Comparison of ENCODE assay signal across 9 cellular contexts in the genomic region with DNA sequence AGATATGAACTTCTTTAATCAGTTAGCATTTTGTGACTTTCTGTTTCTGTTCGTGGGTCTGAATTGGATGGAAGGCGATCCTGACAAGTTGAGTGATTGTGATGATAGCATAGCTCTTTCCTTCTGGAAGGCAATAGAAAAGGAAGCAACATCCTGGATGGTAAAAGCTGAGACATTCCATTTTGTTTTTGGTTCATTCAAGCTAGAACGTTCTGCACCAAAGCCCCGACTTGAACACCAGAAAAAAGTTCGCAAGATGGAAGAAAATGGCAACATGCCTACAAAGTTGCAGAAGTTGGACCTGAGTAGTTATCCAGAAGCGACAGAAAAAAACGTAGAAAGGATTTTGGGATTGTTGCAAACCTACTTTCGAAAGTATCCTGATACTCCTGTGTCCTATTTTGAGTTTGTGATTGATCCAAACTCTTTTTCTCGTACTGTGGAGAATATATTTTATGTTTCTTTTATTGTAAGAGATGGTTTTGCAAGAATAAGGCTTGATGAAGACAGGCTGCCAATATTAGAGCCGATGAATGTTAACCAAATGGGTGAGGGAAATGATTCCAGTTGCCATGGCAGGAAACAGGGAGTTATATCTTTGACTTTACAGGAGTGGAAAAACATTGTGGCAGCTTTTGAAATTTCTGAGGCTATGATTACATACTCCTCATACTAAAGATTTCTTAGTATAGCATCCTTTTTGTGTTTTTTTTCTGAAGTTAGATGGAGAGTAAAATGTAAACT. TPM values are rescaled to one million over a fixed set of nuclear protein-coding genes. Genes with fewer than 3 reads are reported as not detected.
A peak's percentile ranks its signal among the peaks of the same experiment; 100 is the strongest.
DNase-seq lines count a peak whose midpoint lies in the region; ATAC-seq and TF ChIP-seq lines count a peak whose summit lies in the region.
"Had no signal": no experiment of that assay in that cellular context is flagged by ENCODE, and none has a peak within 500 bp of the region (broad histone marks: within the 10 kb centered on the region; RNA-seq: fewer than 3 reads in every experiment).

No MANE protein-coding gene starts in this region.

- TF ChIP-seq CTCF in A673 (conservative IDR thresholded peaks at IDR 0.05; ENCODE audit: low read depth, low read length) (no peak), HFFc6 (IDR thresholded peaks at IDR 0.05) (no peak), natural killer cell (IDR thresholded peaks at IDR 0.05) (no peak)

- peaks cover 87% of the 10 kb centered on the region for H3K4me1 Mint-ChIP-seq in HFFc6 (ENCODE audit: low read depth)
- peaks cover 31 to 53% of the 10 kb centered on the region in 2 donors for H3K4me1 Mint-ChIP-seq in effector memory CD8-positive, alpha-beta T cell (ENCODE audit: low read depth in 2 of 2)
- H3K4me1 Mint-ChIP-seq in natural killer cell: peaks cover 45 to 50% of the 10 kb centered on the region in 2 donors

- intact Hi-C loops in A673 (cut with micrococcal nuclease; ENCODE audit: unreplicated experiment): loop anchor here (5.0 kb wide), 1 partner anchor 87 kb away; a partner anchor contains a TSS
- intact Hi-C loops in natural killer cell (cut with micrococcal nuclease): loop anchor here (2.0 to 5.0 kb wide), 2 partner anchors 87 to 168 kb away; a partner anchor contains a TSS
- intact Hi-C loops in posterior vena cava (cut with DNase I): no loop called here

- H3K27me3 Mint-ChIP-seq in HFFc6 (ENCODE audit: insufficient read depth) (peaks cover 61% of the 10 kb centered on the region), natural killer cell (ENCODE audit: low read depth in 2 of 2) (no peaks in the 10 kb centered on the region)
- H3K27me3 Mint-ChIP-seq in effector memory CD8-positive, alpha-beta T cell: no peaks in the 10 kb centered on the region

- peaks cover 81% of the 10 kb centered on the region for H3K36me3 Mint-ChIP-seq in HFFc6 (ENCODE audit: low read depth)
- H3K36me3 Mint-ChIP-seq in effector memory CD8-positive, alpha-beta T cell (ENCODE audit: insufficient read depth): peaks cover 21% of the 10 kb centered on the region
- H3K36me3 Mint-ChIP-seq in natural killer cell: no peaks in the 10 kb centered on the region

- H3K9me3 ChIP-seq in A673 (ENCODE audit: low read depth, low read length, poor library complexity, severe bottlenecking): no peaks in the 10 kb centered on the region

- DNase-seq in A673 (ENCODE audit: low spot score) (no peak), HFFc6 (no peak), natural killer cell (no peak), posterior vena cava (ENCODE audit: low spot score) (no peak), SHP77 (lab: John Stamatoyannopoulos, UW) (no peak)
- DNase-seq in effector memory CD8-positive, alpha-beta T cell: no peak
- DNase-seq: NCI-H187 had no signal

- no peaks in the 10 kb centered on the region for H3K27me3 ChIP-seq in A673 (replicated peaks; ENCODE audit: insufficient read depth, low read depth, low read length, poor library complexity)

- peaks cover 11% of the 10 kb centered on the region for H3K36me3 ChIP-seq in A673 (ENCODE audit: insufficient read depth, low read length, poor library complexity, severe bottlenecking)

- peak overlapping the region; percentile 15 for H3K27ac ChIP-seq in A673 (ENCODE audit: low read depth, low read length, poor library complexity, severe bottlenecking)

- CTCF ChIA-PET in A673 (lab: Charles Lee): no interaction called here

- POLR2A ChIA-PET in A673 (lab: Charles Lee; ENCODE audit: low non-redundant PET): no interaction called here

- BruUV-seq in A673 (replicated peaks; lab: Mats Ljungman, UMichigan): no TSS peak

- peaks cover 6% of the 10 kb centered on the region; the same call in 1 of the 2 replicates for H3K9me3 Mint-ChIP-seq in HFFc6
- no peaks in the 10 kb centered on the region for H3K9me3 Mint-ChIP-seq in effector memory CD8-positive, alpha-beta T cell
- no peaks in the 10 kb centered on the region for H3K9me3 Mint-ChIP-seq in natural killer cell

- H3K4me1 ChIP-seq in A673 (ENCODE audit: insufficient read depth, low read length, poor library complexity, severe bottlenecking): peaks cover 56% of the 10 kb centered on the region

- no peak overlapping the region for H3K4me3 ChIP-seq in A673 (ENCODE audit: low read depth, low read length, poor library complexity, severe bottlenecking)

- H3K4me3 Mint-ChIP-seq in HFFc6 (peak overlapping the region; percentile 88), natural killer cell (peak overlapping the region; percentile 98)
- H3K4me3 Mint-ChIP-seq in effector memory CD8-positive, alpha-beta T cell: peak overlapping the region; percentile 92 to 95

- peak overlapping the region; percentile 94 for H3K27ac Mint-ChIP-seq in HFFc6
- peak overlapping the region; percentile 90 to 96 for H3K27ac Mint-ChIP-seq in effector memory CD8-positive, alpha-beta T cell
- peak overlapping the region; percentile 94 to 96 for H3K27ac Mint-ChIP-seq in natural killer cell

- no peak for ATAC-seq in effector memory CD8-positive, alpha-beta T cell (replicated peaks)
- ATAC-seq in natural killer cell (no peak), HG03135 (IDR thresholded peaks at IDR 0.05; ENCODE audit: unreplicated experiment) (no peak), HG03432 (IDR thresholded peaks at IDR 0.05; ENCODE audit: unreplicated experiment) (no peak)

RNA-seq across cellular contexts. Expression of a gene that starts 0.9 kb away (rescaled TPM):
- total RNA-seq in A673 (2021) (3.0 and 5.4 TPM in 2 replicates), natural killer cell (10 to 100 TPM; 10.4 to 13.0 (median 12.7) TPM), posterior vena cava (1 to 10 TPM; 6.0 to 6.1 TPM)
- total RNA-seq in HFFc6 (2021; fragmentation: NEBNext Ultra II Directional; extraction: Animal tissue kit (Norgen Biotek cat#: 25700)): 1 to 10 TPM; 2.2 to 4.4 (median 4.1) TPM

Comparison
In these comparisons a context has a peak if more than half of its experiments do, and no peak if none do; other contexts are left out.
1. intact Hi-C loops: an anchor here in A673 (5.0 kb wide) and natural killer cell (2.0 to 5.0 kb wide); none called in posterior vena cava.